ENCODE assay signal across 24 cellular contexts in genomic region chr6:45545416-45545815, GRCh38.
"Had no signal": no experiment of that assay in that cellular context is flagged by ENCODE, and none has a peak within 500 bp of the region (broad histone marks: within the 10 kb centered on the region; RNA-seq: fewer than 3 reads in every experiment).

No MANE protein-coding gene starts in this region.

- H3K27ac Mint-ChIP-seq: dendritic cell treated with granulocyte-macrophage colony-stimulating factor and Interleukin-4, amounts not matched to agents 40 ng/mL and 50 ng/mL, for 4 days; endodermal cell had no signal

- H3K4me3 Mint-ChIP-seq: dendritic cell treated with granulocyte-macrophage colony-stimulating factor and Interleukin-4, amounts not matched to agents 40 ng/mL and 50 ng/mL, for 4 days; effector memory CD8-positive, alpha-beta T cell; endodermal cell had no signal

- H3K9me3 ChIP-seq: colonic mucosa, esophagus muscularis mucosa, esophagus squamous epithelium, gastrocnemius medialis, gastroesophageal sphincter, heart left ventricle, heart right ventricle had no signal

- H3K27ac ChIP-seq: colonic mucosa, coronary artery, dorsolateral prefrontal cortex, epithelial cell of prostate, esophagus muscularis mucosa, esophagus squamous epithelium, foreskin keratinocyte, gastrocnemius medialis, gastroesophageal sphincter, heart left ventricle, heart right ventricle had no signal

- H3K4me1 ChIP-seq: colonic mucosa, foreskin keratinocyte, gastroesophageal sphincter had no signal

- H3K27me3 Mint-ChIP-seq: dendritic cell treated with granulocyte-macrophage colony-stimulating factor and Interleukin-4, amounts not matched to agents 40 ng/mL and 50 ng/mL, for 4 days; effector memory CD8-positive, alpha-beta T cell had no signal

- H3K27me3 ChIP-seq: colonic mucosa, dorsolateral prefrontal cortex, esophagus muscularis mucosa, esophagus squamous epithelium, foreskin keratinocyte, gastrocnemius medialis, gastroesophageal sphincter, heart left ventricle, heart right ventricle had no signal

- DNase-seq: colonic mucosa; cortex of kidney; dermis blood vessel endothelial cell; dorsolateral prefrontal cortex; effector CD4-positive, alpha-beta T cell; effector CD8-positive, alpha-beta T cell; effector memory CD4-positive, alpha-beta T cell; effector memory CD8-positive, alpha-beta T cell; endodermal cell; erythroblast; esophagus squamous epithelium; foreskin fibroblast; foreskin keratinocyte; foreskin melanocyte; gastrocnemius medialis; glutamatergic neuron; head of caudate nucleus; heart left ventricle; heart right ventricle had no signal

- H3K4me3 ChIP-seq: colonic mucosa, coronary artery, dorsolateral prefrontal cortex, esophagus muscularis mucosa, esophagus squamous epithelium, gastrocnemius medialis, gastroesophageal sphincter, heart left ventricle, heart right ventricle had no signal

- H3K9me3 Mint-ChIP-seq: dendritic cell treated with granulocyte-macrophage colony-stimulating factor and Interleukin-4, amounts not matched to agents 40 ng/mL and 50 ng/mL, for 4 days; effector memory CD8-positive, alpha-beta T cell; endodermal cell had no signal

- H3K36me3 ChIP-seq: colonic mucosa, esophagus muscularis mucosa, esophagus squamous epithelium, gastrocnemius medialis, gastroesophageal sphincter, heart left ventricle had no signal
